In the genomic region with DNA sequence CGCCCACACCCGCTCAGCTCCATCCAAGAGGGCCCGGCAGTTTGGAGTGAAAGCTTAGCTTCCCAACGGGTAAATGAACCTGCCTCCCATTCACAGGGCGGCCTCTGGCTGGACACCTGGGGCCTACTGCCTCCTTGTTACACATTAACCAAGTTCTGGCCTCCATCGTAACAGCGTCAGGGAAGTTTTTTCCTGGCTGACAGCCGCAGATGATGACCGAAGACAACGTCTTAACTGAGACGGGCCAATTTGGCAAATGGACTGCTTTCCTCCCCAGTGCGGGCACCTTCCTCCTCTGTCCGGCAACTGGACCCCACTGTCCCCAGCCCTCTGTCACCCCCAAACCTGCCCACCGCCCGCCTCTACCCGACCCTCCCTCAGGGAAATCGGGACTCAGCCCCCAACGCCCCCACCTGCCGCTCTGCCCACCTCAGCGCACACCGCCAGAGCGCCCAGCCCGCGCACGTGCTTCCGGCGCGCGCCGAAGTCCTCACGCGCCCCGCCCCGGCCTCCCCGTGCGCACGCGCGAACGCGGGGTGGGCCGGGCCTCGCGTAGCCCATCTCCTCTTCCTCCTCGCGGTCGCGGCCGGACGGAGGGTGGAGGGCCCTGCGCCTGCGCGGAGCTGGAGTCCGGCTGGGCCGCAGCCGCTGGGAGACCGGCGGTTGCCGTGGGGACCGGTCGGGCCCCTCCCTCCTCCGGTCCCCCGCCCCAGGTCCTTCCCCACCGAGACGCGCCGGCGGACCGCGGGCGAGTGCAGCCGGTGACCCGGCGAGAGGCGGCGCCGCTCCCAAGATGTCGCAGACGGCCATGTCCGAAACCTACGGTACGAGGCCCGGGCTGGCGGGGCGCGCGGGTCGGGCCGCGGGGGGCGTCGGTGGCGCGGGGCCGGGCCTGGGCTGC, we compare ENCODE assay signal across 9 cellular contexts. TPM values are rescaled to one million over a fixed set of nuclear protein-coding genes. Genes with fewer than 3 reads are reported as not detected.
DNase-seq lines count a peak whose midpoint lies in the region; ATAC-seq, FAIRE-seq and TF ChIP-seq lines count a peak whose summit lies in the region.
"Had no signal": no experiment of that assay in that cellular context is flagged by ENCODE, and none has a peak within 500 bp of the region (broad histone marks: within the 10 kb centered on the region; RNA-seq: fewer than 3 reads in every experiment).

Gene RAB4A (plus strand): TSS at position 565 of the 901 bp plus-strand sequence. CDS start 229 bp downstream, at position 794.

- dilution Hi-C loops in keratinocyte (cut with MboI; ENCODE audit: extremely low pct_ligation_motif_present, low sequenced_read_pairs): no loop called here

- peaks cover 2% of the 10 kb centered on the region for H4K20me1 ChIP-seq in keratinocyte (ENCODE audit: control insufficient read depth, extremely low read depth, insufficient read depth, low read length)

- no peaks in the 10 kb centered on the region for H3K27me3 ChIP-seq in keratinocyte (ENCODE audit: control insufficient read depth, extremely low read depth, insufficient read depth, low read length)

- DNase-seq in NCI-H1436 (lab: John Stamatoyannopoulos, UW) (peak; percentile 78), NCI-H1436 treated with DMSO at 0.1 percent for 48 hours (lab: John Stamatoyannopoulos, UW) (no peak), NCI-H2196 treated with DMSO at 0.1 percent for 48 hours (lab: John Stamatoyannopoulos, UW; ENCODE audit: unreplicated experiment) (peak; percentile 91), keratinocyte (ENCODE audit: low read depth, low spot score) (peak; percentile 41)
- peak; percentile 56 for DNase-seq in activated CD4-positive, CD25-positive, alpha-beta regulatory T cell treated with anti-CD3 and anti-CD28 coated beads, Interleukin-2, amount 50 U/mL, for 16 hours (ENCODE audit: low read depth, low spot score)
- DNase-seq in central memory CD8-positive, alpha-beta T cell (ENCODE audit: low spot score in 2 of 2): peak; percentile 54 to 59
- peak in 2 of 3 donors; percentile 38 to 73 for DNase-seq in stimulated activated CD4-positive, alpha-beta T cell treated with anti-CD3 and anti-CD28 coated beads, Interleukin-12 subunit alpha, Interleukin-12 subunit beta, amount 100 ng/mL, for 48 hours (ENCODE audit: low read depth in 2 of 3, low spot score in 1 of 3)

- peak within 1 kb of the TSS; percentile 66 for H2AFZ ChIP-seq in keratinocyte (ENCODE audit: control insufficient read depth, low read length)

- H3K79me2 ChIP-seq in keratinocyte (ENCODE audit: control insufficient read depth, insufficient read depth, low read length): peaks cover 42% of the 10 kb centered on the region

- peak within 1 kb of the TSS; percentile 75 for H3K27ac ChIP-seq in keratinocyte (ENCODE audit: control insufficient read depth, insufficient read depth, low read length)

- H3K9ac ChIP-seq in keratinocyte (ENCODE audit: control insufficient read depth, extremely low read depth, insufficient read depth, low read length): peak within 1 kb of the TSS; percentile 82

- peaks cover 31% of the 10 kb centered on the region for H3K4me1 Mint-ChIP-seq in central memory CD8-positive, alpha-beta T cell

- H3K4me3 Mint-ChIP-seq in central memory CD8-positive, alpha-beta T cell: peak within 1 kb of the TSS; percentile 91

- peak within 1 kb of the TSS; percentile 64 to 95 (median 90) for H3K4me3 ChIP-seq in keratinocyte (ENCODE audit: control insufficient read depth in 2 of 3, extremely low read depth in 1 of 3, insufficient read depth in 2 of 3, low read depth in 1 of 3, low read length in 3 of 3)

- H3K27ac Mint-ChIP-seq in central memory CD8-positive, alpha-beta T cell (ENCODE audit: low read depth): peak within 1 kb of the TSS; percentile 45

- peaks cover 4% of the 10 kb centered on the region for H3K9me3 ChIP-seq in keratinocyte (ENCODE audit: control insufficient read depth, low read depth, low read length)

- H3K36me3 ChIP-seq in keratinocyte (ENCODE audit: control insufficient read depth in 2 of 2, extremely low read depth in 1 of 2, insufficient read depth in 2 of 2, low read length in 2 of 2): no peaks in the 10 kb centered on the region

- H3K9me3 Mint-ChIP-seq in central memory CD8-positive, alpha-beta T cell: peaks cover 5% of the 10 kb centered on the region

- H3K36me3 Mint-ChIP-seq in central memory CD8-positive, alpha-beta T cell (ENCODE audit: insufficient read depth): peaks cover 14% of the 10 kb centered on the region

- H3K27me3 Mint-ChIP-seq in central memory CD8-positive, alpha-beta T cell: no peaks in the 10 kb centered on the region

- no peak for TF ChIP-seq CTCF in keratinocyte (optimal IDR thresholded peaks at IDR 0.05 in 1 of 3, IDR thresholded peaks at IDR 0.05 in 1 of 3, conservative IDR thresholded peaks at IDR 0.05 in 1 of 3; ENCODE audit: extremely low read depth in 1 of 3, insufficient read depth in 2 of 3, low read length in 3 of 3)

- ATAC-seq in HG02973 (IDR thresholded peaks at IDR 0.05; ENCODE audit: unreplicated experiment): peak; percentile 88
- peak; percentile 87 for ATAC-seq in central memory CD8-positive, alpha-beta T cell (replicated peaks; ENCODE audit: extremely low read depth, poor library complexity, severe bottlenecking)

- H3K9me1 ChIP-seq in keratinocyte (ENCODE audit: control insufficient read depth, extremely low read depth, insufficient read depth, low read length): no peaks in the 10 kb centered on the region

- H3K4me1 ChIP-seq in keratinocyte (ENCODE audit: control insufficient read depth, extremely low read depth, insufficient read depth, low read length): peaks cover 38% of the 10 kb centered on the region

- H3K4me2 ChIP-seq in keratinocyte (ENCODE audit: control insufficient read depth, extremely low read depth, insufficient read depth, low read depth, low read length): peak within 1 kb of the TSS; percentile 86

- no peak for FAIRE-seq in keratinocyte (lab: Jason Lieb, UNC)
- FAIRE-seq: A204.1 had no signal

RNA-seq across cellular contexts. Expression of gene RAB4A, which starts in this region (rescaled TPM):
- polyA plus RNA-seq in keratinocyte: 27.7 to 54.7 TPM (median 42.0 TPM) in 3 replicates
- polyA plus RNA-seq in keratinocyte (2011; ENCODE audit: low read depth): 61.7 TPM
- 55.3 and 55.7 TPM in 2 replicates for polyA plus RNA-seq in keratinocyte (2011; cell fraction: cytosol; rRNA removed)
- 11.5 and 15.5 TPM in 2 replicates for polyA plus RNA-seq in keratinocyte (2011; cell fraction: nucleus; rRNA removed)
- polyA plus RNA-seq in keratinocyte (2012; ENCODE audit: low replicate concordance): 45.9 and 72.4 TPM in 2 replicates
- polyA minus RNA-seq in keratinocyte: 2.3 to 15.1 TPM (median 5.9 TPM) in 3 replicates
- polyA minus RNA-seq in keratinocyte (2011; cell fraction: cytosol; rRNA and poly(A)+ RNA removed): 17.3 TPM
- 6.1 and 12.3 TPM in 2 replicates for polyA minus RNA-seq in keratinocyte (2011; cell fraction: nucleus; rRNA and poly(A)+ RNA removed)
